In genomic region chr6:141395443-141396008, GRCh38 we compare ENCODE assay signal across 17 cellular contexts.
"Had no signal": no experiment of that assay in that cellular context is flagged by ENCODE, and none has a peak within 500 bp of the region (broad histone marks: within the 10 kb centered on the region; RNA-seq: fewer than 3 reads in every experiment).

No MANE protein-coding gene starts in this region.

- DNase-seq: effector CD4-positive, alpha-beta T cell; hypothalamus; left ventricle myocardium inferior; mesendoderm; naive B cell; nephron progenitor cell; small intestine; stimulated activated CD4-positive, alpha-beta T cell treated with anti-CD3 and anti-CD28 coated beads, Interleukin-12 subunit alpha, Interleukin-12 subunit beta, amount 100 ng/mL, for 4 hours; stomach; substantia nigra; transverse colon had no signal

- H3K27me3 Mint-ChIP-seq: naive B cell had no signal

- H3K27ac Mint-ChIP-seq: naive B cell, nephron progenitor cell had no signal

- FAIRE-seq: frontal cortex, keratinocyte, small intestine had no signal

- H3K9me3 ChIP-seq: heart left ventricle, left ventricle myocardium inferior, stomach, thoracic aorta, transverse colon had no signal

- H3K27me3 ChIP-seq: heart left ventricle, stomach, transverse colon had no signal

- H3K36me3 ChIP-seq: heart left ventricle, left ventricle myocardium inferior, stomach, thoracic aorta, transverse colon had no signal

- H3K27ac ChIP-seq: coronary artery, heart left ventricle, left ventricle myocardium inferior, stomach, thoracic aorta, transverse colon had no signal

- H3K4me3 Mint-ChIP-seq: nephron progenitor cell had no signal

- H3K4me3 ChIP-seq: coronary artery, heart left ventricle, left ventricle myocardium inferior, lung, stomach, thoracic aorta, transverse colon had no signal

- H3K36me3 Mint-ChIP-seq: naive B cell had no signal

- H3K4me1 Mint-ChIP-seq: nephron progenitor cell had no signal

- H3K4me1 ChIP-seq: heart left ventricle, left ventricle myocardium inferior, stomach, transverse colon had no signal

- H3K9me3 Mint-ChIP-seq: naive B cell, nephron progenitor cell had no signal
